ENCODE assay signal across 2 cellular contexts in the genomic region with DNA sequence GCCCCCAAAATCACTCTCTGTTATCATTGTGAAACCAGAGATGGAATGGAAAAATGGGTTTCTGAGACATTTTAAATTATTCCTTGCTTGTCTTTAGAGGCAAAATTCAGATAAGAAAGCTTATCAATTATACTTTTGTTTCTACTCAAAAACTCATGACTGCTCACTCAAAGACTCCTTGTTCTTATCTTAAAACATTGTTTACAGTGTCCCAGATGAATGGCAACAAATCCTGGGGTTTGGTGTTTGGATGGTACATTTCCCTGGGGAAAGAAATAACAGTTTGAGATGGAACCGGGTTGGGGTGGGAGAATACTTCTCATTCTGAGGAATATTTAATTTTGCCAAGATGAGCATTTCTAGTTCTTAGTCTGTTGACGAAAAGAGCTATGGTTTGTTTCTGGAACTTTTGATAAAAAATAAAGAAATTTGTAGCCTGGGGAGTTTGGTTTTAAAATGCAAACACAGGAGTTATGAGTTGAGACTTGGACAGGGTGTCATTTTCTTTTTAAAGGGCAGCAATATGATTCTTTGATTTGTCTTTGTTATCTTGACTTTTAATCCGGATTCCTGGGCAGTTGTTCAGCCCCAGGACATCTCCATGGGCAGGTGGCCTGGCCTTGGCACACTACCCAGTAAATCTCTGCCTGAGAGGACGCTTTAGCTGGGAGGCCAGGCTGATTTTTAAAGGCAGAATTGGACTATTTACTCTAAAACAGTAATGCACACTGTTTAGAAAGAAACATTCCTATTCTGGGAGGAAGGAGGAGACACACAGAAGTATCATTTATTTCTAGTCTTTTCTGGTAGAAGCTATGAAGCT.
TF ChIP-seq lines count a peak whose summit lies in the region.

No MANE protein-coding gene starts in this region.

TF ChIP-seq in A549, 52 proteins besides CTCF, POLR2A, EP300 and RAD21 (continued from another document):
- no peak for TF ChIP-seq ZC3H11A (IDR thresholded peaks at IDR 0.05)
- no peak for TF ChIP-seq NR3C1 (IDR thresholded peaks at IDR 0.05)

TF ChIP-seq in neural cell, 6 proteins besides CTCF, POLR2A, EP300 and RAD21 (continued from another document):
- TF ChIP-seq, protein P1, sequence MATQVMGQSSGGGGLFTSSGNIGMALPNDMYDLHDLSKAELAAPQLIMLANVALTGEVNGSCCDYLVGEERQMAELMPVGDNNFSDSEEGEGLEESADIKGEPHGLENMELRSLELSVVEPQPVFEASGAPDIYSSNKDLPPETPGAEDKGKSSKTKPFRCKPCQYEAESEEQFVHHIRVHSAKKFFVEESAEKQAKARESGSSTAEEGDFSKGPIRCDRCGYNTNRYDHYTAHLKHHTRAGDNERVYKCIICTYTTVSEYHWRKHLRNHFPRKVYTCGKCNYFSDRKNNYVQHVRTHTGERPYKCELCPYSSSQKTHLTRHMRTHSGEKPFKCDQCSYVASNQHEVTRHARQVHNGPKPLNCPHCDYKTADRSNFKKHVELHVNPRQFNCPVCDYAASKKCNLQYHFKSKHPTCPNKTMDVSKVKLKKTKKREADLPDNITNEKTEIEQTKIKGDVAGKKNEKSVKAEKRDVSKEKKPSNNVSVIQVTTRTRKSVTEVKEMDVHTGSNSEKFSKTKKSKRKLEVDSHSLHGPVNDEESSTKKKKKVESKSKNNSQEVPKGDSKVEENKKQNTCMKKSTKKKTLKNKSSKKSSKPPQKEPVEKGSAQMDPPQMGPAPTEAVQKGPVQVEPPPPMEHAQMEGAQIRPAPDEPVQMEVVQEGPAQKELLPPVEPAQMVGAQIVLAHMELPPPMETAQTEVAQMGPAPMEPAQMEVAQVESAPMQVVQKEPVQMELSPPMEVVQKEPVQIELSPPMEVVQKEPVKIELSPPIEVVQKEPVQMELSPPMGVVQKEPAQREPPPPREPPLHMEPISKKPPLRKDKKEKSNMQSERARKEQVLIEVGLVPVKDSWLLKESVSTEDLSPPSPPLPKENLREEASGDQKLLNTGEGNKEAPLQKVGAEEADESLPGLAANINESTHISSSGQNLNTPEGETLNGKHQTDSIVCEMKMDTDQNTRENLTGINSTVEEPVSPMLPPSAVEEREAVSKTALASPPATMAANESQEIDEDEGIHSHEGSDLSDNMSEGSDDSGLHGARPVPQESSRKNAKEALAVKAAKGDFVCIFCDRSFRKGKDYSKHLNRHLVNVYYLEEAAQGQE (IDR thresholded peaks at IDR 0.05; ENCODE audit: borderline replicate concordance): no peak
- TF ChIP-seq EZH2 (IDR thresholded peaks at IDR 0.05; ENCODE audit: borderline replicate concordance, insufficient read depth, low read length, poor library complexity, severe bottlenecking) (no peak), MXI1 (conservative IDR thresholded peaks at IDR 0.05; ENCODE audit: poor library complexity, severe bottlenecking) (no peak), POLR2AphosphoS5 (IDR thresholded peaks at IDR 0.05) (no peak), TAF1 (IDR thresholded peaks at IDR 0.05; ENCODE audit: low read depth) (no peak)
